ENCODE assay signal across 27 cellular contexts in the genomic region with DNA sequence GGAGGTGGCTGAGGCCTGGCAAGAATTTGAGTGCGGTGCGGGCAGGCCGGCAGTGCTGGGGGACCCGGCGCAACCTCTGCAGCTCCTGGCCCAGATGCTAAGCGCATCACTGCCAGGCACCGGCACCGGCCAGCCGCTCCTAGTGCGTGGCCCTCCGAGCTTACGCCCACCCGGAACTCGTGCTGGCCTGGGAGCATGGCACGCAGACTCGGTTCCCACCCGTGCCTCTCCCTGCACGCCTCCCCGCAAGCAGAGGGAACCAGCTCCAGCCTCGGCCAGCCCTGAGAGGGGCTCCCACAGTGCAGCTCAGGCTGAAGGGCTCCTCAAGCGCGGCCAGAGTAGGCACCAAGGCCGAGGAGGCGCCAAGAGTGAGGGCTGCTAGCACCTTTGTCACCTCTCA.
A peak's percentile ranks its signal among the peaks of the same experiment; 100 is the strongest.
DNase-seq lines count a peak whose midpoint lies in the region; ATAC-seq, FAIRE-seq and TF ChIP-seq lines count a peak whose summit lies in the region.
"Had no signal": no experiment of that assay in that cellular context is flagged by ENCODE, and none has a peak within 500 bp of the region (broad histone marks: within the 10 kb centered on the region; RNA-seq: fewer than 3 reads in every experiment).

No MANE protein-coding gene starts in this region.

- no peaks in the 10 kb centered on the region for H3K79me1 ChIP-seq in trophoblast cell (ENCODE audit: low read length)

- H2BK120ac ChIP-seq in trophoblast cell (ENCODE audit: insufficient read depth, low read length, poor library complexity) = no peak overlapping the region

- H3K9ac ChIP-seq in kidney (ENCODE audit: low read length in 2 of 2) = no peak overlapping the region
- H3K9ac ChIP-seq in trophoblast cell (ENCODE audit: low read length) = peak overlapping the region; percentile 68
- H3K9ac ChIP-seq: BLaER1 treated with 17β-estradiol and CSF1 and Interleukin-3, amounts not matched to agents 10 nM and 100 nM had no signal

- no peak overlapping the region for H3K4me3 ChIP-seq in kidney (ENCODE audit: low read length in 2 of 2)
- no peak overlapping the region for H3K4me3 ChIP-seq in trophoblast cell (ENCODE audit: low read depth, low read length)
- H3K4me3 ChIP-seq: A549; BLaER1 treated with 17β-estradiol and CSF1 and Interleukin-3, amounts not matched to agents 10 nM and 100 nM; GM12878; GM23338 had no signal

- no peak for DNase-seq in stimulated activated naive CD8-positive, alpha-beta T cell treated with anti-CD3 and anti-CD28 coated beads, Interleukin-15, amount 100 ng/mL, for 72 hours
- DNase-seq in stimulated activated naive CD8-positive, alpha-beta T cell treated with anti-CD3 and anti-CD28 coated beads, Interleukin-15, Interleukin-2, amounts not matched to agents 100 U/mL and 50 U/mL, for 24 hours = no peak
- DNase-seq in kidney (peak; percentile 73), trophoblast cell (no peak), NCI-H146 (lab: John Stamatoyannopoulos, UW) (no peak), NCI-H2171 treated with DMSO at 0.1 percent for 48 hours (lab: John Stamatoyannopoulos, UW) (no peak)
- DNase-seq in stimulated activated CD4-positive, alpha-beta T cell treated with anti-CD3 and anti-CD28 coated beads, Interleukin-2, amount 100 ng/mL, for 24 hours = no peak
- DNase-seq: 8988T; ACHN; AML-193; BE2C; CD4-positive, alpha-beta T cell; CD8-positive, alpha-beta memory T cell; DMS 273 treated with DMSO at 0.1 percent for 48 hours; DMS79; EL; GDM1; H9; HFFc6 had no signal

- H3K23ac ChIP-seq in trophoblast cell (ENCODE audit: low read length) = no peak overlapping the region

- no peaks in the 10 kb centered on the region for H3K4me1 ChIP-seq in kidney (ENCODE audit: control insufficient read depth in 1 of 2, insufficient read depth in 1 of 2, low read depth in 1 of 2, low read length in 2 of 2)
- H3K4me1 ChIP-seq in trophoblast cell (ENCODE audit: control insufficient read depth in 1 of 2, insufficient read depth in 2 of 2, low read length in 2 of 2) = no peaks in the 10 kb centered on the region
- H3K4me1 ChIP-seq: A549, BE2C had no signal

- H2BK12ac ChIP-seq in trophoblast cell (ENCODE audit: low read length) = no peak overlapping the region

- H3K79me2 ChIP-seq in trophoblast cell (ENCODE audit: control insufficient read depth, insufficient read depth, low read length, poor library complexity) = no peaks in the 10 kb centered on the region

- H3K4me2 ChIP-seq in trophoblast cell (ENCODE audit: low read length) = no peak overlapping the region
- H3K4me2 ChIP-seq: A549, GM23338 had no signal

- H3K27ac Mint-ChIP-seq in stimulated activated naive CD8-positive, alpha-beta T cell treated with anti-CD3 and anti-CD28 coated beads, Interleukin-15, amount 100 ng/mL, for 72 hours = no peak overlapping the region
- H3K27ac Mint-ChIP-seq: CD14-positive monocyte; CD4-positive, alpha-beta T cell; CD8-positive, alpha-beta memory T cell; GM23338; H9; HFFc6 had no signal

- H4K8ac ChIP-seq in trophoblast cell (ENCODE audit: low read depth, low read length) = no peak overlapping the region

- H2AFZ ChIP-seq in trophoblast cell (ENCODE audit: insufficient read depth, low read length, poor library complexity) = no peak overlapping the region
- H2AFZ ChIP-seq: GM23338 had no signal

- H4K91ac ChIP-seq in trophoblast cell (ENCODE audit: low read depth, low read length) = no peak overlapping the region

- ATAC-seq in stimulated activated naive CD8-positive, alpha-beta T cell treated with anti-CD3 and anti-CD28 coated beads, Interleukin-15, amount 100 ng/mL, for 72 hours = peak; percentile 40
- ATAC-seq in stimulated activated naive CD8-positive, alpha-beta T cell treated with anti-CD3 and anti-CD28 coated beads, Interleukin-15, Interleukin-2, amounts not matched to agents 100 U/mL and 50 U/mL, for 24 hours = no peak
- ATAC-seq: A549, GM12878, GM23338, HCT116 had no signal

- WGBS in trophoblast cell (ENCODE audit: extremely low coverage, insufficient coverage, insufficient read length) = no CpG with 5 or more reads among the region's 24 CpGs

- no peak overlapping the region for H3K14ac ChIP-seq in trophoblast cell (ENCODE audit: low read length)

- H3K27me3 ChIP-seq in trophoblast cell (ENCODE audit: insufficient read depth, low read length) = no peaks in the 10 kb centered on the region
- H3K27me3 ChIP-seq: BE2C; BLaER1 treated with 17β-estradiol and CSF1 and Interleukin-3, amounts not matched to agents 10 nM and 100 nM had no signal

- H2BK5ac ChIP-seq in trophoblast cell (ENCODE audit: low read depth, low read length, poor library complexity) = no peak overlapping the region

- no peaks in the 10 kb centered on the region for H3K9me3 Mint-ChIP-seq in stimulated activated naive CD8-positive, alpha-beta T cell treated with anti-CD3 and anti-CD28 coated beads, Interleukin-15, amount 100 ng/mL, for 72 hours
- H3K9me3 Mint-ChIP-seq: CD4-positive, alpha-beta T cell had no signal

- H3K36me3 ChIP-seq in kidney (ENCODE audit: control insufficient read depth in 1 of 2, insufficient read depth in 2 of 2, low read length in 2 of 2) (no peaks in the 10 kb centered on the region), trophoblast cell (ENCODE audit: control insufficient read depth in 1 of 2, insufficient read depth in 2 of 2, low read length in 2 of 2) (no peaks in the 10 kb centered on the region)
- H3K36me3 ChIP-seq: BE2C; BLaER1 treated with 17β-estradiol and CSF1 and Interleukin-3, amounts not matched to agents 10 nM and 100 nM had no signal

- no peak overlapping the region for H2AK5ac ChIP-seq in trophoblast cell (ENCODE audit: low read length)

- peaks cover 7% of the 10 kb centered on the region for H3K27me3 Mint-ChIP-seq in stimulated activated naive CD8-positive, alpha-beta T cell treated with anti-CD3 and anti-CD28 coated beads, Interleukin-15, amount 100 ng/mL, for 72 hours

- intact Hi-C loops in kidney (cut with DNase I) = no loop called here

- H4K12ac ChIP-seq in trophoblast cell (ENCODE audit: low read depth, low read length) = no peak overlapping the region

- H3K4ac ChIP-seq in trophoblast cell (ENCODE audit: low read depth, low read length) = no peak overlapping the region

- H3K27ac ChIP-seq in kidney (ENCODE audit: low read depth in 2 of 2, low read length in 2 of 2) (no peak overlapping the region), trophoblast cell (ENCODE audit: low read depth, low read length) (no peak overlapping the region)
- H3K27ac ChIP-seq: A549 had no signal

- H3K4me3 Mint-ChIP-seq in stimulated activated naive CD8-positive, alpha-beta T cell treated with anti-CD3 and anti-CD28 coated beads, Interleukin-15, amount 100 ng/mL, for 72 hours = no peak overlapping the region
- H3K4me3 Mint-ChIP-seq: CD14-positive monocyte; CD4-positive, alpha-beta T cell; CD8-positive, alpha-beta memory T cell; GM23338; H9; HFFc6 had no signal

- no peaks in the 10 kb centered on the region for H3K4me1 Mint-ChIP-seq in stimulated activated naive CD8-positive, alpha-beta T cell treated with anti-CD3 and anti-CD28 coated beads, Interleukin-15, amount 100 ng/mL, for 72 hours
- H3K4me1 Mint-ChIP-seq: CD14-positive monocyte; CD8-positive, alpha-beta memory T cell; GM23338; H9 had no signal

- no peaks in the 10 kb centered on the region for H3K9me3 ChIP-seq in kidney (ENCODE audit: control insufficient read depth in 1 of 2, low read length in 2 of 2)
- H3K9me3 ChIP-seq in trophoblast cell (ENCODE audit: insufficient read depth, low read depth, low read length) = peaks cover 12% of the 10 kb centered on the region
- H3K9me3 ChIP-seq: A549, BE2C had no signal

- no peak for FAIRE-seq in kidney (lab: Jason Lieb, UNC)
- FAIRE-seq: A549, D721Med, GM12878, GM19239 had no signal

- no peak overlapping the region for H3K18ac ChIP-seq in trophoblast cell (ENCODE audit: low read length)

- no peak for TF ChIP-seq CTCF in kidney (IDR thresholded peaks at IDR 0.05; ENCODE audit: borderline replicate concordance, extremely low read depth, insufficient read depth)
